Comparison of ENCODE assay signal across 9 cellular contexts in genomic region chr11:65854871-65855837, GRCh38. TPM values are rescaled to one million over a fixed set of nuclear protein-coding genes. Genes with fewer than 3 reads are reported as not detected.
DNase-seq lines count a peak whose midpoint lies in the region; ATAC-seq and TF ChIP-seq lines count a peak whose summit lies in the region.
"Had no signal": no experiment of that assay in that cellular context is flagged by ENCODE, and none has a peak within 500 bp of the region (broad histone marks: within the 10 kb centered on the region; RNA-seq: fewer than 3 reads in every experiment).

No MANE protein-coding gene starts in this region.

- no peak overlapping the region for H3K9ac ChIP-seq in trophoblast cell (ENCODE audit: low read length)

- H3F3A ChIP-seq in PC-9 (ENCODE audit: insufficient read depth, low read depth): peaks cover 67% of the 10 kb centered on the region

- DNase-seq in Calu3: no peak
- DNase-seq in PC-9: no peak
- DNase-seq in effector memory CD8-positive, alpha-beta T cell: no peak
- no peak for DNase-seq in trophoblast cell
- DNase-seq in NCI-H446 treated with DMSO at 0.1 percent for 48 hours (lab: John Stamatoyannopoulos, UW): no peak
- no peak for DNase-seq in NOMO-1 (lab: John Stamatoyannopoulos, UW; ENCODE audit: unreplicated experiment in 2 of 2)
- no peak for DNase-seq in T-helper 9 cell
- DNase-seq: SIG-M5 had no signal

- no peak overlapping the region for H2AFZ ChIP-seq in PC-9
- no peak overlapping the region for H2AFZ ChIP-seq in trophoblast cell (ENCODE audit: insufficient read depth, low read length, poor library complexity)

- H3K4me2 ChIP-seq in PC-9 (peak overlapping the region; percentile 91; the same call in 1 of the 2 replicates), trophoblast cell (ENCODE audit: low read length) (peak overlapping the region; percentile 91)

- H3K14ac ChIP-seq in trophoblast cell (ENCODE audit: low read length): no peak overlapping the region

- no peaks in the 10 kb centered on the region for H3K9me3 ChIP-seq in PC-9 (ENCODE audit: insufficient read depth, low read depth)
- peaks cover 7% of the 10 kb centered on the region for H3K9me3 ChIP-seq in trophoblast cell (ENCODE audit: insufficient read depth, low read depth, low read length)

- no peak overlapping the region for H3K27ac ChIP-seq in PC-9
- H3K27ac ChIP-seq in trophoblast cell (ENCODE audit: low read depth, low read length): no peak overlapping the region

- H3K27me3 Mint-ChIP-seq in Calu3 (ENCODE audit: unreplicated experiment): no peaks in the 10 kb centered on the region
- no peaks in the 10 kb centered on the region for H3K27me3 Mint-ChIP-seq in effector memory CD8-positive, alpha-beta T cell

- ATAC-seq in effector memory CD8-positive, alpha-beta T cell (replicated peaks): no peak

- no peak overlapping the region for H3K18ac ChIP-seq in trophoblast cell (ENCODE audit: low read length)

- intact Hi-C loops in Calu3 (cut with micrococcal nuclease; ENCODE audit: unreplicated experiment): no loop called here
- intact Hi-C loops in PC-9 (cut with micrococcal nuclease; ENCODE audit: unreplicated experiment): no loop called here

- peaks cover 23% of the 10 kb centered on the region for H3K79me1 ChIP-seq in trophoblast cell (ENCODE audit: low read length)

- peaks cover 46% of the 10 kb centered on the region for H3K79me2 ChIP-seq in PC-9 (ENCODE audit: low read depth)
- H3K79me2 ChIP-seq in trophoblast cell (ENCODE audit: control insufficient read depth, insufficient read depth, low read length, poor library complexity): peaks cover 25% of the 10 kb centered on the region

- BruUV-seq in Calu3 (replicated peaks; lab: Mats Ljungman, UMichigan): TSS peak; percentile 61
- no TSS peak for BruUV-seq in PC-9 (replicated peaks; lab: Mats Ljungman, UMichigan)

- H4K12ac ChIP-seq in trophoblast cell (ENCODE audit: low read depth, low read length): no peak overlapping the region

- H3K4me1 ChIP-seq in PC-9 (replicated peaks; ENCODE audit: insufficient read depth) (peaks cover 13% of the 10 kb centered on the region), trophoblast cell (ENCODE audit: control insufficient read depth in 1 of 2, insufficient read depth in 2 of 2, low read length in 2 of 2) (peaks cover 11 to 13% of the 10 kb centered on the region in 2 experiments)

- H2AK5ac ChIP-seq in trophoblast cell (ENCODE audit: low read length): no peak overlapping the region

- H2BK120ac ChIP-seq in trophoblast cell (ENCODE audit: insufficient read depth, low read length, poor library complexity): no peak overlapping the region

- H2BK12ac ChIP-seq in trophoblast cell (ENCODE audit: low read length): no peak overlapping the region

- POLR2A ChIA-PET in PC-9 (lab: Charles Lee; ENCODE audit: unreplicated experiment): interaction anchor here (0.6 kb wide), 1 partner anchor 143 kb away, joined by 3 read pairs; no protein-coding TSS in a partner anchor

- peaks cover 45% of the 10 kb centered on the region for H3K4me1 Mint-ChIP-seq in Calu3 (ENCODE audit: low read depth, unreplicated experiment)
- H3K4me1 Mint-ChIP-seq in effector memory CD8-positive, alpha-beta T cell (ENCODE audit: low read depth in 2 of 2): peaks cover 47 to 49% of the 10 kb centered on the region in 2 donors

- no peak overlapping the region for H4K91ac ChIP-seq in trophoblast cell (ENCODE audit: low read depth, low read length)

- peaks cover 100% of the 10 kb centered on the region for H3K36me3 Mint-ChIP-seq in Calu3 (ENCODE audit: insufficient read depth, unreplicated experiment)
- peaks cover 93% of the 10 kb centered on the region for H3K36me3 Mint-ChIP-seq in effector memory CD8-positive, alpha-beta T cell (ENCODE audit: insufficient read depth)

- H3K23ac ChIP-seq in trophoblast cell (ENCODE audit: low read length): no peak overlapping the region

- no peak overlapping the region for H2BK5ac ChIP-seq in trophoblast cell (ENCODE audit: low read depth, low read length, poor library complexity)

- no peaks in the 10 kb centered on the region for H3K9me2 ChIP-seq in PC-9 (ENCODE audit: insufficient read depth)

- H3K27ac Mint-ChIP-seq in Calu3 (ENCODE audit: unreplicated experiment): peak overlapping the region; percentile 79
- H3K27ac Mint-ChIP-seq in effector memory CD8-positive, alpha-beta T cell: no peak overlapping the region

- no peaks in the 10 kb centered on the region for H3K9me3 Mint-ChIP-seq in Calu3 (ENCODE audit: low read depth, unreplicated experiment)
- no peaks in the 10 kb centered on the region for H3K9me3 Mint-ChIP-seq in effector memory CD8-positive, alpha-beta T cell

- no peaks in the 10 kb centered on the region for H3K27me3 ChIP-seq in PC-9 (ENCODE audit: insufficient read depth, low read depth)
- no peaks in the 10 kb centered on the region for H3K27me3 ChIP-seq in trophoblast cell (ENCODE audit: insufficient read depth, low read length)

- WGBS in trophoblast cell (ENCODE audit: extremely low coverage, insufficient coverage, insufficient read length): no CpG with 5 or more reads among the region's 15 CpGs

- H3K4me3 Mint-ChIP-seq in Calu3 (ENCODE audit: low read depth, unreplicated experiment): peak overlapping the region; percentile 84
- H3K4me3 Mint-ChIP-seq in effector memory CD8-positive, alpha-beta T cell: peak overlapping the region; percentile 50 to 88

- H3K4me3 ChIP-seq in PC-9: no peak overlapping the region; the same call in 1 of the 2 replicates
- H3K4me3 ChIP-seq in trophoblast cell (ENCODE audit: low read depth, low read length): no peak overlapping the region

- CTCF ChIA-PET in Calu3 (lab: Charles Lee) (interaction anchor here (0.6 to 0.7 kb wide), 3 partner anchors 13 to 605 kb away, joined by 3 to 10 read pairs (median 5); no protein-coding TSS in a partner anchor), PC-9 (lab: Charles Lee) (no interaction called here)

- H3K4ac ChIP-seq in trophoblast cell (ENCODE audit: low read depth, low read length): no peak overlapping the region

- peaks cover 46% of the 10 kb centered on the region for H4K20me1 ChIP-seq in PC-9 (ENCODE audit: insufficient read depth)

- no peak for TF ChIP-seq CTCF in Calu3 (IDR thresholded peaks at IDR 0.05; ENCODE audit: unreplicated experiment)
- TF ChIP-seq CTCF in PC-9 (conservative IDR thresholded peaks at IDR 0.05): no peak

- peaks cover 30% of the 10 kb centered on the region for H3K36me3 ChIP-seq in PC-9 (ENCODE audit: low read depth)
- H3K36me3 ChIP-seq in trophoblast cell (ENCODE audit: control insufficient read depth in 1 of 2, insufficient read depth in 2 of 2, low read length in 2 of 2): peaks cover 55 to 59% of the 10 kb centered on the region in 2 experiments

- no peak overlapping the region for H4K8ac ChIP-seq in trophoblast cell (ENCODE audit: low read depth, low read length)

RNA-seq across cellular contexts. Expression of gene CFL1, which starts 2.8 kb away (rescaled TPM):
- total RNA-seq in Calu3 (2022) (955 and 963 TPM in 2 replicates), PC-9 (2021) (1,598 and 1,798 TPM in 2 replicates)
- polyA plus RNA-seq in trophoblast cell (2013): 1,240 and 1,283 TPM in 2 replicates

RNA-seq across cellular contexts. Expression of gene MUS81, which starts 5.1 kb away (rescaled TPM):
- total RNA-seq in Calu3 (2022) (50.8 and 67.6 TPM in 2 replicates), PC-9 (2021) (62.7 and 64.2 TPM in 2 replicates)
- 47.4 and 48.0 TPM in 2 replicates for polyA plus RNA-seq in trophoblast cell (2013)

RNA-seq across cellular contexts. Expression of gene EFEMP2, which starts 17.4 kb away (rescaled TPM):
- total RNA-seq in Calu3 (2022): 3.4 and 3.8 TPM in 2 replicates
- 18.1 and 32.3 TPM in 2 replicates for total RNA-seq in PC-9 (2021)
- polyA plus RNA-seq in trophoblast cell (2013): 122 and 127 TPM in 2 replicates

RNA-seq across cellular contexts. Expression of gene SNX32, which starts 21.4 kb away (rescaled TPM):
- total RNA-seq in Calu3 (2022) (not detected in 2 replicates), PC-9 (2021) (not detected in 2 replicates)
- 0.22 and 0.27 TPM in 2 replicates for polyA plus RNA-seq in trophoblast cell (2013)

RNA-seq across cellular contexts. Expression of gene CTSW, which starts 24.5 kb away (rescaled TPM):
- total RNA-seq in Calu3 (2022) (not detected in 2 replicates), PC-9 (2021) (not detected in 2 replicates)
- polyA plus RNA-seq in trophoblast cell (2013): 0.05 TPM in 1 of 2 replicates, not detected in the other
- total RNA-seq: kidney epithelial cell had no signal
